8 cellular contexts compared by ENCODE assay signal in the genomic region with DNA sequence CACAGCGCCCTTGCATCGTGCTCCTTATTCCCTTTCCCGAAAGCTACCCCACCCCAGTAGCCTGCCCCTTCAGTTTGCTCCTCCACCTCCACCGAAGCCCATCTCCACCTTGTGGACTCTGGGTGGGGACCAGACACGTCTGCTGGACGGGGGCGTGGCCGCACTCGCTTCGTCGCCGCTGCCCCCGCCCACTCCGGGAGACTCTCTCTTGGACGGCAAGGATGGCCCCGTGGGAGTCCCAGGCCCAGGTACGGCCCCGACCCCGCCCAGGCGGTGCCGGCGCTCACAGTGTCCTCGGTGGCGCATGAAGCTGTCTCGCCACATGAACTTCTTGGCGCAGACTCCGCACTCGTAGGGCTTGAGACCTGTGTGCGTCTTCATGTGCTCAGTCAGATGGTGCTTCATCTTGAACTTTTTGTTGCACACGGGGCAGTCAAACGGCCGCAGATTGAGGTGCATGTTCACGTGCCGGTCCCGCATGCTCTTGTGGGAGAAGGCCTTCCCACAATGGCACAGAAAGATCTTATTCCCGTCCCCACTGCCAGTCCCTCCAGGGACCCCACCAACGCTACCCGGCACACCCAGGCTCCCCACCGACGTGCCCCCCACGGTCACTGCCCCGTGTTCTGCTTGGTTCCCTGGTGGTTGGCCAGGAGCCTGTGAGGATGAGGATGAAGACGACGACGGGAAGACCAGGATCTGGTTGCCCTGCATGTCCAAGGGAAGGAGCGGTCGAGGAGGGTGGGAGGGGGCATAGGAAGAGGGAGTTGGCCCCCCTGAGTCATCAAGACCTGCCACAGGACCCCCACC. TPM values are rescaled to one million over a fixed set of nuclear protein-coding genes. Genes with fewer than 3 reads are reported as not detected.
DNase-seq lines count a peak whose midpoint lies in the region; ATAC-seq and TF ChIP-seq lines count a peak whose summit lies in the region.

No MANE protein-coding gene starts in this region.

- TF ChIP-seq POLR2A in tibial nerve (IDR thresholded peaks at IDR 0.05) = no peak

- peak overlapping the region; percentile 94 for H3K4me3 ChIP-seq in MM.1S (ENCODE audit: low read length)
- peak overlapping the region in 2 of 3 donors; percentile 6 to 88 for H3K4me3 ChIP-seq in liver (ENCODE audit: low read depth in 1 of 3, low read length in 3 of 3)
- peak overlapping the region; percentile 68 to 88 (median 78) for H3K4me3 ChIP-seq in tibial nerve

- H3K9me2 ChIP-seq in MM.1S (replicated peaks; ENCODE audit: insufficient read depth, low read length) = no peaks in the 10 kb centered on the region

- H3K9ac ChIP-seq in MM.1S (ENCODE audit: low read length) (peak overlapping the region; percentile 90), liver (ENCODE audit: low read depth in 1 of 2, low read length in 2 of 2) (no peak overlapping the region)

- WGBS in liver = 50% methylated on average over 47 of the region's 47 CpGs
- 38 to 53% methylated on average over 36 to 47 of the region's 47 CpGs for WGBS in tibial nerve, 2 donors

- H3K27ac Mint-ChIP-seq in Calu3 (ENCODE audit: unreplicated experiment) = peak overlapping the region; percentile 97

- in situ Hi-C loops in T47D (cut with HindIII; ENCODE audit: low pct_unique_long_range_greater_than_20kb, low sequenced_read_pairs) = no loop called here

- no peak for TF ChIP-seq RAD21 in liver (IDR thresholded peaks at IDR 0.05)

- H3K27ac ChIP-seq in MM.1S (ENCODE audit: low read length) (peak overlapping the region; percentile 99; the same call in 1 of the 2 replicates), liver (ENCODE audit: low read depth in 1 of 2, low read length in 2 of 2) (peak overlapping the region; percentile 98 to 99), tibial nerve (peak overlapping the region; percentile 85 to 98 (median 95))

- H3F3A ChIP-seq in MM.1S (ENCODE audit: insufficient read depth, low read length) = peaks cover 47% of the 10 kb centered on the region

- CTCF ChIA-PET in Calu3 (lab: Charles Lee) = interaction anchor here (0.6 kb wide), 1 partner anchor 96 kb away, joined by 5 read pairs; a partner anchor contains a TSS

- H2AFZ ChIP-seq in MM.1S (ENCODE audit: low read length) = no peak overlapping the region

- peak overlapping the region; percentile 80 for H3K4me2 ChIP-seq in MM.1S (ENCODE audit: low read depth, low read length)

- peaks cover 57% of the 10 kb centered on the region for H3K4me1 Mint-ChIP-seq in Calu3 (ENCODE audit: low read depth, unreplicated experiment)

- intact Hi-C loops in Calu3 (cut with micrococcal nuclease; ENCODE audit: unreplicated experiment) = loop anchor here (5.0 kb wide), 1 partner anchor 77 kb away; a partner anchor contains a TSS

- peak overlapping the region; percentile 98 for H3K4me3 Mint-ChIP-seq in Calu3 (ENCODE audit: low read depth, unreplicated experiment)

- H3K4me1 ChIP-seq in MM.1S (ENCODE audit: low read length) (peaks cover 40% of the 10 kb centered on the region), liver (ENCODE audit: control insufficient read depth in 4 of 4, insufficient read depth in 4 of 4, low read length in 3 of 4) (peaks cover 11 to 55% (median 40%) of the 10 kb centered on the region in 4 donors), tibial nerve (peaks cover 0 to 74% (median 41%) of the 10 kb centered on the region in 4 donors)

- H3K36me3 ChIP-seq in MM.1S (replicated peaks; ENCODE audit: insufficient read depth, low read length) (peaks cover 3% of the 10 kb centered on the region; the same call in 1 of the 2 replicates), liver (ENCODE audit: control insufficient read depth in 4 of 4, insufficient read depth in 3 of 4, low read depth in 1 of 4, low read length in 3 of 4) (peaks cover 0 to 13% (median 8%) of the 10 kb centered on the region in 4 donors), tibial nerve (peaks cover 0 to 37% (median 16%) of the 10 kb centered on the region in 3 donors)

- H3K27me3 ChIP-seq in MM.1S (replicated peaks; ENCODE audit: insufficient read depth, low read length) (no peaks in the 10 kb centered on the region), liver (ENCODE audit: control insufficient read depth in 4 of 4, insufficient read depth in 4 of 4, low read length in 3 of 4) (no peaks in the 10 kb centered on the region), tibial nerve (no peaks in the 10 kb centered on the region)

- H3K27me3 Mint-ChIP-seq in Calu3 (ENCODE audit: unreplicated experiment) = no peaks in the 10 kb centered on the region

- no peak for ATAC-seq in GM19035 (IDR thresholded peaks at IDR 0.05; ENCODE audit: unreplicated experiment)

- TF ChIP-seq EP300 in tibial nerve (IDR thresholded peaks at IDR 0.05) = no peak

- no peaks in the 10 kb centered on the region for H3K9me3 Mint-ChIP-seq in Calu3 (ENCODE audit: low read depth, unreplicated experiment)

- no TSS peak for BruUV-seq in Calu3 (replicated peaks; lab: Mats Ljungman, UMichigan)

- 0 out of 2 replicates have a peak, but pooled peaks cover 7% of the 10 kb centered on the region for H4K20me1 ChIP-seq in MM.1S (ENCODE audit: insufficient read depth, low read length)

- TF ChIP-seq CTCF in Calu3 (IDR thresholded peaks at IDR 0.05; ENCODE audit: unreplicated experiment) (no peak), MM.1S (IDR thresholded peaks at IDR 0.05; ENCODE audit: low read length) (no peak), liver (IDR thresholded peaks at IDR 0.05; ENCODE audit: low read depth, low read length, missing input control) (no peak), tibial nerve (IDR thresholded peaks at IDR 0.05) (no peak)

- H3K9me3 ChIP-seq in MM.1S (replicated peaks; ENCODE audit: insufficient read depth, low read length) (no peaks in the 10 kb centered on the region), liver (ENCODE audit: control insufficient read depth in 4 of 4, low read length in 3 of 4) (no peaks in the 10 kb centered on the region), tibial nerve (no peaks in the 10 kb centered on the region)

- H3K79me2 ChIP-seq in MM.1S (ENCODE audit: low read length) = peaks cover 81% of the 10 kb centered on the region

- peaks cover 98% of the 10 kb centered on the region for H3K36me3 Mint-ChIP-seq in Calu3 (ENCODE audit: insufficient read depth, unreplicated experiment)

- peak; percentile 81 for DNase-seq in Calu3
- DNase-seq in MM.1S = no peak
- peak; percentile 54 to 90 for DNase-seq in T47D (ENCODE audit: low read depth in 1 of 2, low spot score in 1 of 2)
- DNase-seq in tibial nerve (ENCODE audit: low spot score in 2 of 2) = peak in 1 of 2 donors; percentile 44
- DNase-seq in NCI-H524 treated with DMSO at 0.1 percent for 48 hours (lab: John Stamatoyannopoulos, UW) = no peak
- DNase-seq in NCI-H1092 (lab: John Stamatoyannopoulos, UW) = no peak

TF ChIP-seq in liver, 16 proteins besides CTCF, POLR2A, EP300 and RAD21 (continues in another document):
- TF ChIP-seq EGR1 (IDR thresholded peaks at IDR 0.05; ENCODE audit: low read depth in 2 of 2) = no peak
- no peak for TF ChIP-seq HNF4G (IDR thresholded peaks at IDR 0.05)
- TF ChIP-seq, protein P1, sequence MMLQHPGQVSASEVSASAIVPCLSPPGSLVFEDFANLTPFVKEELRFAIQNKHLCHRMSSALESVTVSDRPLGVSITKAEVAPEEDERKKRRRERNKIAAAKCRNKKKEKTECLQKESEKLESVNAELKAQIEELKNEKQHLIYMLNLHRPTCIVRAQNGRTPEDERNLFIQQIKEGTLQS (IDR thresholded peaks at IDR 0.05) = no peak
- no peak for TF ChIP-seq JUND (IDR thresholded peaks at IDR 0.05)
- TF ChIP-seq NR2F2 (IDR thresholded peaks at IDR 0.05) = no peak
- no peak for TF ChIP-seq TAF1 (conservative IDR thresholded peaks at IDR 0.05)
- no peak for TF ChIP-seq HNF4A (conservative IDR thresholded peaks at IDR 0.05)
- TF ChIP-seq, protein P2, sequence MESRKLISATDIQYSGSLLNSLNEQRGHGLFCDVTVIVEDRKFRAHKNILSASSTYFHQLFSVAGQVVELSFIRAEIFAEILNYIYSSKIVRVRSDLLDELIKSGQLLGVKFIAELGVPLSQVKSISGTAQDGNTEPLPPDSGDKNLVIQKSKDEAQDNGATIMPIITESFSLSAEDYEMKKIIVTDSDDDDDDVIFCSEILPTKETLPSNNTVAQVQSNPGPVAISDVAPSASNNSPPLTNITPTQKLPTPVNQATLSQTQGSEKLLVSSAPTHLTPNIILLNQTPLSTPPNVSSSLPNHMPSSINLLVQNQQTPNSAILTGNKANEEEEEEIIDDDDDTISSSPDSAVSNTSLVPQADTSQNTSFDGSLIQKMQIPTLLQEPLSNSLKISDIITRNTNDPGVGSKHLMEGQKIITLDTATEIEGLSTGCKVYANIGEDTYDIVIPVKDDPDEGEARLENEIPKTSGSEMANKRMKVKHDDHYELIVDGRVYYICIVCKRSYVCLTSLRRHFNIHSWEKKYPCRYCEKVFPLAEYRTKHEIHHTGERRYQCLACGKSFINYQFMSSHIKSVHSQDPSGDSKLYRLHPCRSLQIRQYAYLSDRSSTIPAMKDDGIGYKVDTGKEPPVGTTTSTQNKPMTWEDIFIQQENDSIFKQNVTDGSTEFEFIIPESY (IDR thresholded peaks at IDR 0.05) = no peak

RNA-seq across cellular contexts. Expression of a gene that starts 1.3 kb away (rescaled TPM):
- total RNA-seq in Calu3 (2022) = 443 and 488 TPM in 2 replicates
- 10 to 100 TPM; 52.7 to 74.0 TPM for total RNA-seq in liver
- 10 to 100 TPM; 47.9 to 49.3 TPM for polyA plus RNA-seq in liver
- 10 to 100 TPM; 71.2 to 91.8 (median 89.7) TPM for total RNA-seq in tibial nerve

RNA-seq across cellular contexts. Expression of a gene that starts 2.4 kb away (rescaled TPM):
- 22.6 and 26.4 TPM in 2 replicates for total RNA-seq in Calu3 (2022)
- 1 to 10 TPM; 5.5 to 7.8 TPM for total RNA-seq in liver
- polyA plus RNA-seq in liver = 1 to 10 TPM; 1.6 to 3.9 TPM
- 10 to 100 TPM; 13.8 to 21.6 (median 17.5) TPM for total RNA-seq in tibial nerve

RNA-seq across cellular contexts. Expression of a gene that starts 7.6 kb away (rescaled TPM):
- total RNA-seq in Calu3 (2022) (86.3 and 86.6 TPM in 2 replicates), liver (10 to 100 TPM; 11.8 to 15.1 TPM), tibial nerve (10 to 100 TPM; 24.9 to 45.4 (median 36.6) TPM)
- 10 to 100 TPM; 12.9 to 13.1 TPM for polyA plus RNA-seq in liver

RNA-seq across cellular contexts. Expression of a gene that starts 16.4 kb away (rescaled TPM):
- total RNA-seq in Calu3 (2022) = 138 and 154 TPM in 2 replicates
- 10 to 100 TPM; 16.7 to 17.8 TPM for total RNA-seq in liver
- 10 to 100 TPM; 16.8 to 22.8 TPM for polyA plus RNA-seq in liver
- 10 to 100 TPM; 33.1 to 49.8 (median 43.7) TPM for total RNA-seq in tibial nerve

RNA-seq across cellular contexts. Expression of a gene that starts 25.7 kb away (rescaled TPM):
- total RNA-seq in Calu3 (2022) (141 and 168 TPM in 2 replicates), liver (10 to 100 TPM; 12.5 to 22.4 TPM), tibial nerve (10 to 100 TPM; 12.4 to 48.7 (median 21.0) TPM)
- polyA plus RNA-seq in liver = 10 to 100 TPM in 1 of 2 donors, 1 to 10 TPM in 1; 6.5 to 60.1 TPM

Comparison
In these comparisons a context has a peak if more than half of its experiments do, and no peak if none do; other contexts are left out.
1. DNase-seq: peak in Calu3 (single experiment) and T47D (2 of 2); none in MM.1S (single experiment), NCI-H524 treated with DMSO at 0.1 percent for 48 hours (single experiment) and NCI-H1092 (single experiment).
2. Peak in every context shown above with its lines, with median percentiles within 50 percentile points of each other: H3K27ac ChIP-seq and H3K4me3 ChIP-seq.